In the genomic region with DNA sequence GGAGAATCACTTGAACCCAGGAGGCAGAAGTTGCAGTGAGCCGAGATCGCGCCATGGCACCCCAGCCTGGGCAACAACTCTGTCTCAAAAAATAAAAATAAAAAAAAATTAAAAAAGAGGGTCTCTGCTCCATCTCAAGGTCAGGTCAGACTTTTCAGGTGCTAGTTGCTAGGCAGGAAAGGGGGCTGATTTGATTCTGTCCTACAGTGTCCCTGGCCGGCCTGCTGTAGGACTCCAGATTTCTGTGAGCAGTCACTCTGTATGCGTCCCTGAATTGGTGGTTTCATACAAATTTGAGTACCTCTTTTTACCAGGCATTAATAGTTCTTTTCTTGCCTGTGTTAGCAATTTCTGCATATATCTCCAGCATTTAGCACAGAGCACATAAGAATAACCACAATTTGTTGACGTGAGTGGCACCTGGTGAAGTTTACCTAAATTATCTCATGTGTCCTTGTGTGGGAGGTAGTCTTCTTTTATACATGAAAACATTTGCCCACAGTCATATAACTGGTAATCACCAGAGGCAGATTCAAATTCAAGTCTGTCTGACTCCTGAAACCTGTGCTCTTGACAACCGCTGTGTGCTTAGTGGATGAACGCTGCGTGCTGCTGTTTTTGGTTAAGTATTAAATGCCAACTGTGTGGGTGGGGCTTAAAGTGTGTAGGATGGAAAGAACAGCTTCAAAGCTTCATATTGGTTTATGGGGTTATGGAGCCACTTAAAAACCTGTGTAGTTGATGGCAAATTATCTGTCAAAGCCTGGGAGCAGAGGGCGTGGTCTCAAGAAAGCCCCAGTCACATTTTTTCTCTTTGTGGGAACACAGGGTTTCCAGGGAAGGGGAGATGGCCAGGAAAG, we compare ENCODE assay signal across 8 cellular contexts. TPM values are rescaled to one million over a fixed set of nuclear protein-coding genes. Genes with fewer than 3 reads are reported as not detected.
DNase-seq lines count a peak whose midpoint lies in the region; ATAC-seq and TF ChIP-seq lines count a peak whose summit lies in the region.

No MANE protein-coding gene starts in this region.

- no peaks in the 10 kb centered on the region for H3K9me3 Mint-ChIP-seq in activated CD4-positive, alpha-beta T cell treated with anti-CD3 and anti-CD28 coated beads for 36 hours (ENCODE audit: low read depth)
- no peaks in the 10 kb centered on the region for H3K9me3 Mint-ChIP-seq in stimulated activated naive CD8-positive, alpha-beta T cell treated with anti-CD3 and anti-CD28 coated beads, Interleukin-15, amount 100 ng/mL, for 72 hours

- in situ Hi-C loops in Panc1 (cut with HindIII; ENCODE audit: low pct_unique_long_range_greater_than_20kb, low sequenced_read_pairs) = no loop called here

- peak; percentile 73 for DNase-seq in activated CD4-positive, alpha-beta T cell treated with anti-CD3 and anti-CD28 coated beads for 36 hours
- DNase-seq in activated CD4-positive, alpha-beta T cell treated with anti-CD3 and anti-CD28 coated beads, Interleukin-2, amount 50 U/mL, for 1 hour = no peak
- DNase-seq in Panc1 (ENCODE audit: low read depth, low spot score) = no peak
- peak; percentile 48 to 65 for DNase-seq in stimulated activated naive CD8-positive, alpha-beta T cell treated with anti-CD3 and anti-CD28 coated beads, Interleukin-15, amount 100 ng/mL, for 72 hours
- DNase-seq in right cardiac atrium = no peak
- DNase-seq in midbrain (lab: John Stamatoyannopoulos, UW) = no peak

- no peak for TF ChIP-seq POLR2A in gastroesophageal sphincter (IDR thresholded peaks at IDR 0.05)

- H3K27me3 Mint-ChIP-seq in activated CD4-positive, alpha-beta T cell treated with anti-CD3 and anti-CD28 coated beads for 36 hours = no peaks in the 10 kb centered on the region
- no peaks in the 10 kb centered on the region for H3K27me3 Mint-ChIP-seq in stimulated activated naive CD8-positive, alpha-beta T cell treated with anti-CD3 and anti-CD28 coated beads, Interleukin-15, amount 100 ng/mL, for 72 hours

- peak overlapping the region; percentile 17 for H3K4me3 Mint-ChIP-seq in activated CD4-positive, alpha-beta T cell treated with anti-CD3 and anti-CD28 coated beads for 36 hours
- H3K4me3 Mint-ChIP-seq in stimulated activated naive CD8-positive, alpha-beta T cell treated with anti-CD3 and anti-CD28 coated beads, Interleukin-15, amount 100 ng/mL, for 72 hours = peak overlapping the region; percentile 73 to 79

- intact Hi-C loops in activated CD4-positive, alpha-beta T cell treated with anti-CD3 and anti-CD28 coated beads for 36 hours (cut with DNase I, micrococcal nuclease) = loop anchor here (5.0 to 10.0 kb wide), 6 partner anchors 54 to 1129 kb away; a partner anchor contains a TSS
- intact Hi-C loops in Panc1 (cut with micrococcal nuclease; ENCODE audit: unreplicated experiment) = no loop called here
- intact Hi-C loops in right cardiac atrium (cut with DNase I) = no loop called here

- H3K4me3 ChIP-seq in Panc1 (ENCODE audit: low read depth in 2 of 2, low read length in 2 of 2) (no peak overlapping the region), gastroesophageal sphincter (no peak overlapping the region), right cardiac atrium (ENCODE audit: low read length) (no peak overlapping the region)

- H3K36me3 Mint-ChIP-seq in activated CD4-positive, alpha-beta T cell treated with anti-CD3 and anti-CD28 coated beads for 36 hours (ENCODE audit: low read depth) = peaks cover 19% of the 10 kb centered on the region

- H3K27me3 ChIP-seq in Panc1 (ENCODE audit: control insufficient read depth, insufficient read depth, low read length) (no peaks in the 10 kb centered on the region), gastroesophageal sphincter (no peaks in the 10 kb centered on the region), right cardiac atrium (ENCODE audit: control insufficient read depth, insufficient read depth) (no peaks in the 10 kb centered on the region)

- H3K27ac ChIP-seq in Panc1 (ENCODE audit: low read length) = peak overlapping the region; percentile 98
- peak overlapping the region in 3 of 4 donors; percentile 9 to 96 (median 23) for H3K27ac ChIP-seq in gastroesophageal sphincter
- no peak overlapping the region for H3K27ac ChIP-seq in right cardiac atrium (ENCODE audit: low read length)

- POLR2A ChIA-PET in activated CD4-positive, alpha-beta T cell treated with anti-CD3 and anti-CD28 coated beads for 36 hours (lab: Charles Lee) = interaction anchor here (0.5 to 0.6 kb wide), 3 partner anchors 140 to 535 kb away, joined by 3 to 4 read pairs (median 3); no protein-coding TSS in a partner anchor
- POLR2A ChIA-PET in Panc1 (lab: Charles Lee) = no interaction called here

- H3K27ac Mint-ChIP-seq in activated CD4-positive, alpha-beta T cell treated with anti-CD3 and anti-CD28 coated beads for 36 hours = peak overlapping the region; percentile 86
- peak overlapping the region; percentile 66 to 79 for H3K27ac Mint-ChIP-seq in stimulated activated naive CD8-positive, alpha-beta T cell treated with anti-CD3 and anti-CD28 coated beads, Interleukin-15, amount 100 ng/mL, for 72 hours

- TF ChIP-seq EP300 in gastroesophageal sphincter (IDR thresholded peaks at IDR 0.05) = no peak

- no peaks in the 10 kb centered on the region for H3K9me3 ChIP-seq in Panc1 (ENCODE audit: control insufficient read depth, insufficient read depth, low read depth, low read length)
- H3K9me3 ChIP-seq in gastroesophageal sphincter = no peaks in the 10 kb centered on the region
- no peaks in the 10 kb centered on the region for H3K9me3 ChIP-seq in right cardiac atrium (ENCODE audit: control insufficient read depth, low read length)

- ATAC-seq in activated CD4-positive, alpha-beta T cell treated with anti-CD3 and anti-CD28 coated beads for 36 hours = peak; percentile 35
- ATAC-seq in Panc1 (no peak), gastroesophageal sphincter (no peak), right cardiac atrium (no peak), HG03135 (IDR thresholded peaks at IDR 0.05; ENCODE audit: unreplicated experiment) (no peak)
- ATAC-seq in stimulated activated naive CD8-positive, alpha-beta T cell treated with anti-CD3 and anti-CD28 coated beads, Interleukin-15, amount 100 ng/mL, for 72 hours = peak; percentile 37

- WGBS in gastroesophageal sphincter (ENCODE audit: low coverage in 1 of 2), 2 donors = 80 to 85% methylated on average over 9 of the region's 10 CpGs
- 88% methylated on average over 10 of the region's 10 CpGs for WGBS in right cardiac atrium

- no TSS peak for BruUV-seq in Panc1 (replicated peaks; lab: Mats Ljungman, UMichigan)

- H3K4me1 ChIP-seq in Panc1 (ENCODE audit: control insufficient read depth, insufficient read depth, low read length) (peaks cover 60% of the 10 kb centered on the region), gastroesophageal sphincter (peaks cover 0 to 59% (median 11%) of the 10 kb centered on the region in 3 donors), right cardiac atrium (ENCODE audit: control insufficient read depth, insufficient read depth, low read length) (peaks cover 3% of the 10 kb centered on the region)

- TF ChIP-seq CTCF in Panc1 (IDR thresholded peaks at IDR 0.05) (no peak), gastroesophageal sphincter (IDR thresholded peaks at IDR 0.05) (no peak)

- peaks cover 58% of the 10 kb centered on the region for H3K4me1 Mint-ChIP-seq in activated CD4-positive, alpha-beta T cell treated with anti-CD3 and anti-CD28 coated beads for 36 hours
- H3K4me1 Mint-ChIP-seq in stimulated activated naive CD8-positive, alpha-beta T cell treated with anti-CD3 and anti-CD28 coated beads, Interleukin-15, amount 100 ng/mL, for 72 hours = peaks cover 77% of the 10 kb centered on the region

- CTCF ChIA-PET in activated CD4-positive, alpha-beta T cell treated with anti-CD3 and anti-CD28 coated beads for 36 hours (lab: Charles Lee) = interaction anchor here (0.7 to 1.1 kb wide), 3 partner anchors 14 to 38 kb away, joined by 3 to 4 read pairs (median 3); no protein-coding TSS in a partner anchor
- CTCF ChIA-PET in Panc1 (lab: Charles Lee) = no interaction called here

- H3K36me3 ChIP-seq in Panc1 (ENCODE audit: control insufficient read depth, insufficient read depth, low read length) (peaks cover 4% of the 10 kb centered on the region), gastroesophageal sphincter (peaks cover 0 to 44% of the 10 kb centered on the region in 2 donors)

RNA-seq across cellular contexts. Expression of a gene that starts 3.2 kb away (rescaled TPM):
- total RNA-seq in activated CD4-positive, alpha-beta T cell treated with anti-CD3 and anti-CD28 coated beads for 36 hours = 1 to 10 TPM; 3.9 to 5.1 TPM
- total RNA-seq in Panc1 (2021; ENCODE audit: unreplicated experiment) (14.7 TPM), gastroesophageal sphincter (10 to 100 TPM in 2 of 4 donors, 1 to 10 TPM in 2; 5.3 to 12.5 (median 10.5) TPM), right cardiac atrium (1 to 10 TPM; 5.1 to 6.5 (median 5.8) TPM)
- 14.8 TPM for polyA plus RNA-seq in Panc1 (2012; ENCODE audit: insufficient read length)
- polyA plus RNA-seq in right cardiac atrium = 4.5 TPM

RNA-seq across cellular contexts. Expression of a gene that starts 7.3 kb away (rescaled TPM):
- total RNA-seq in activated CD4-positive, alpha-beta T cell treated with anti-CD3 and anti-CD28 coated beads for 36 hours = 10 to 100 TPM; 48.2 to 55.6 TPM
- 209 TPM for total RNA-seq in Panc1 (2021; ENCODE audit: unreplicated experiment)
- 158 TPM for polyA plus RNA-seq in Panc1 (2012; ENCODE audit: insufficient read length)
- total RNA-seq in gastroesophageal sphincter = 100 to 1,000 TPM in 2 of 4 donors, 10 to 100 TPM in 2; 72.7 to 132 (median 102) TPM
- 100 to 1,000 TPM in 3 of 4 donors, 10 to 100 TPM in 1; 98.2 to 116 (median 107) TPM for total RNA-seq in right cardiac atrium
- 70.6 TPM for polyA plus RNA-seq in right cardiac atrium

RNA-seq across cellular contexts. Expression of a gene that starts 34.5 kb away (rescaled TPM):
- total RNA-seq in activated CD4-positive, alpha-beta T cell treated with anti-CD3 and anti-CD28 coated beads for 36 hours = not detected
- total RNA-seq in Panc1 (2021; ENCODE audit: unreplicated experiment) (1.1 TPM), gastroesophageal sphincter (100 to 1,000 TPM; 152 to 341 (median 157) TPM), right cardiac atrium (100 to 1,000 TPM; 111 to 195 (median 174) TPM)
- polyA plus RNA-seq in Panc1 (2012; ENCODE audit: insufficient read length) = not detected
- 193 TPM for polyA plus RNA-seq in right cardiac atrium

RNA-seq across cellular contexts. Expression of a gene that starts 52.5 kb away (rescaled TPM):
- 1 to 10 TPM; 3.2 to 4.7 TPM for total RNA-seq in activated CD4-positive, alpha-beta T cell treated with anti-CD3 and anti-CD28 coated beads for 36 hours
- 6.5 TPM for total RNA-seq in Panc1 (2021; ENCODE audit: unreplicated experiment)
- polyA plus RNA-seq in Panc1 (2012; ENCODE audit: insufficient read length) = 2.8 TPM
- 1 to 10 TPM; 6.4 to 10.0 (median 8.1) TPM for total RNA-seq in gastroesophageal sphincter
- total RNA-seq in right cardiac atrium = 1 to 10 TPM; 4.5 to 7.4 (median 5.5) TPM
- 4.2 TPM for polyA plus RNA-seq in right cardiac atrium

RNA-seq across cellular contexts. Expression of a gene that starts 52.7 kb away (rescaled TPM):
- 10 to 100 TPM; 13.0 to 17.4 TPM for total RNA-seq in activated CD4-positive, alpha-beta T cell treated with anti-CD3 and anti-CD28 coated beads for 36 hours
- 13.8 TPM for total RNA-seq in Panc1 (2021; ENCODE audit: unreplicated experiment)
- 24.0 TPM for polyA plus RNA-seq in Panc1 (2012; ENCODE audit: insufficient read length)
- 10 to 100 TPM in 2 of 4 donors, 1 to 10 TPM in 2; 7.1 to 25.1 (median 14.0) TPM for total RNA-seq in gastroesophageal sphincter
- 1 to 10 TPM; 5.7 to 8.0 (median 6.2) TPM for total RNA-seq in right cardiac atrium
- 4.4 TPM for polyA plus RNA-seq in right cardiac atrium

Comparison
In these comparisons a context has a peak if more than half of its experiments do, and no peak if none do; other contexts are left out.
1. DNase-seq: peak in activated CD4-positive, alpha-beta T cell treated with anti-CD3 and anti-CD28 coated beads for 36 hours (single experiment) and stimulated activated naive CD8-positive, alpha-beta T cell treated with anti-CD3 and anti-CD28 coated beads, Interleukin-15, amount 100 ng/mL, for 72 hours (2 of 2); none in activated CD4-positive, alpha-beta T cell treated with anti-CD3 and anti-CD28 coated beads, Interleukin-2, amount 50 U/mL, for 1 hour (single experiment), Panc1 (single experiment), right cardiac atrium (0 of 3) and midbrain (single experiment).
2. ATAC-seq: peak in activated CD4-positive, alpha-beta T cell treated with anti-CD3 and anti-CD28 coated beads for 36 hours (single experiment) and stimulated activated naive CD8-positive, alpha-beta T cell treated with anti-CD3 and anti-CD28 coated beads, Interleukin-15, amount 100 ng/mL, for 72 hours (single experiment); none in Panc1 (single experiment), gastroesophageal sphincter (single experiment), right cardiac atrium (0 of 2) and HG03135 (single experiment).
3. RNA of a gene that starts 34.5 kb away (total RNA-seq): 111 to 195 TPM in right cardiac atrium and 152 to 341 TPM in gastroesophageal sphincter; 1.1 TPM in Panc1 (single experiment) and not detected in activated CD4-positive, alpha-beta T cell treated with anti-CD3 and anti-CD28 coated beads for 36 hours; every median in the first group is over 10 times any median in the second.
4. intact Hi-C loops: an anchor here in activated CD4-positive, alpha-beta T cell treated with anti-CD3 and anti-CD28 coated beads for 36 hours (5.0 to 10.0 kb wide); none called in Panc1 and right cardiac atrium.